In genomic region chr10:94212876-94213595, GRCh38 we compare ENCODE assay signal across 15 cellular contexts.
A peak's percentile ranks its signal among the peaks of the same experiment; 100 is the strongest.
DNase-seq lines count a peak whose midpoint lies in the region; TF ChIP-seq lines count a peak whose summit lies in the region.
"Had no signal": no experiment of that assay in that cellular context is flagged by ENCODE, and none has a peak within 500 bp of the region (broad histone marks: within the 10 kb centered on the region; RNA-seq: fewer than 3 reads in every experiment).

No MANE protein-coding gene starts in this region.

- H3K27ac Mint-ChIP-seq in osteocyte (ENCODE audit: unreplicated experiment): peak overlapping the region; percentile 20
- H3K27ac Mint-ChIP-seq in activated CD4-positive, alpha-beta T cell treated with anti-CD3 and anti-CD28 coated beads, Interleukin-2, amount 10 ng/mL, durations not matched to agents 7 days and 5 days: no peak overlapping the region
- H3K27ac Mint-ChIP-seq: IgD-negative memory B cell, natural killer cell had no signal

- CTCF ChIA-PET in activated CD4-positive, alpha-beta T cell treated with anti-CD3 and anti-CD28 coated beads, Interleukin-2, amount 10 ng/mL, durations not matched to agents 7 days and 5 days (lab: Charles Lee): no interaction called here

- no peak for TF ChIP-seq CTCF in fibroblast of the aortic adventitia (IDR thresholded peaks at IDR 0.05; ENCODE audit: insufficient read depth, low read length)
- no peak for TF ChIP-seq CTCF in osteocyte (IDR thresholded peaks at IDR 0.05)

- H3K4me3 Mint-ChIP-seq in osteocyte (ENCODE audit: unreplicated experiment): no peak overlapping the region
- no peak overlapping the region for H3K4me3 Mint-ChIP-seq in activated CD4-positive, alpha-beta T cell treated with anti-CD3 and anti-CD28 coated beads, Interleukin-2, amount 10 ng/mL, durations not matched to agents 7 days and 5 days
- H3K4me3 Mint-ChIP-seq: IgD-negative memory B cell, natural killer cell had no signal

- POLR2A ChIA-PET in activated CD4-positive, alpha-beta T cell treated with anti-CD3 and anti-CD28 coated beads, Interleukin-2, amount 10 ng/mL, durations not matched to agents 7 days and 5 days (lab: Charles Lee): no interaction called here

- H3K4me1 Mint-ChIP-seq in osteocyte (ENCODE audit: unreplicated experiment): peaks cover 53% of the 10 kb centered on the region
- no peaks in the 10 kb centered on the region for H3K4me1 Mint-ChIP-seq in activated CD4-positive, alpha-beta T cell treated with anti-CD3 and anti-CD28 coated beads, Interleukin-2, amount 10 ng/mL, durations not matched to agents 7 days and 5 days
- H3K4me1 Mint-ChIP-seq: IgD-negative memory B cell, natural killer cell had no signal

- H3K4me3 ChIP-seq in fibroblast of the aortic adventitia (ENCODE audit: low read depth, low read length): no peak overlapping the region
- H3K4me3 ChIP-seq: SJCRH30, suprapubic skin had no signal

- peaks cover 2% of the 10 kb centered on the region for H3K36me3 Mint-ChIP-seq in osteocyte (ENCODE audit: unreplicated experiment)
- no peaks in the 10 kb centered on the region for H3K36me3 Mint-ChIP-seq in activated CD4-positive, alpha-beta T cell treated with anti-CD3 and anti-CD28 coated beads, Interleukin-2, amount 10 ng/mL, durations not matched to agents 7 days and 5 days (ENCODE audit: low read depth)
- H3K36me3 Mint-ChIP-seq: IgD-negative memory B cell, natural killer cell had no signal

- no peaks in the 10 kb centered on the region for H3K27me3 Mint-ChIP-seq in osteocyte (ENCODE audit: unreplicated experiment)
- H3K27me3 Mint-ChIP-seq in activated CD4-positive, alpha-beta T cell treated with anti-CD3 and anti-CD28 coated beads, Interleukin-2, amount 10 ng/mL, durations not matched to agents 7 days and 5 days: peaks cover 2% of the 10 kb centered on the region

- peak; percentile 34 for DNase-seq in A172 (ENCODE audit: low spot score)
- DNase-seq in SW480 (ENCODE audit: low spot score): peak; percentile 39
- peak; percentile 59 for DNase-seq in fibroblast of the aortic adventitia (ENCODE audit: low read depth)
- no peak for DNase-seq in osteocyte (ENCODE audit: extremely low spot score, unreplicated experiment)
- no peak for DNase-seq in occipital lobe (lab: John Stamatoyannopoulos, UW)
- no peak for DNase-seq in Kasumi-1 (lab: John Stamatoyannopoulos, UW)
- no peak for DNase-seq in activated CD4-positive, alpha-beta T cell treated with anti-CD3 and anti-CD28 coated beads, Interleukin-2, amount 10 ng/mL, durations not matched to agents 7 days and 5 days
- DNase-seq in GM19238 (ENCODE audit: insufficient read length, low spot score): no peak
- DNase-seq: ACHN; activated naive CD4-positive, alpha-beta T cell treated with Interleukin-2 at 50 U/mL for 16 hours; cerebellar nuclear complex; natural killer cell had no signal

- no peaks in the 10 kb centered on the region for H3K9me3 Mint-ChIP-seq in osteocyte (ENCODE audit: unreplicated experiment)
- no peaks in the 10 kb centered on the region for H3K9me3 Mint-ChIP-seq in activated CD4-positive, alpha-beta T cell treated with anti-CD3 and anti-CD28 coated beads, Interleukin-2, amount 10 ng/mL, durations not matched to agents 7 days and 5 days
- H3K9me3 Mint-ChIP-seq: IgD-negative memory B cell, natural killer cell had no signal

Comparison
In these comparisons a context has a peak if more than half of its experiments do, and no peak if none do; other contexts are left out.
1. DNase-seq: peak in A172 (single experiment), SW480 (single experiment) and fibroblast of the aortic adventitia (single experiment); none in osteocyte (single experiment), occipital lobe (single experiment), Kasumi-1 (0 of 2), activated CD4-positive, alpha-beta T cell treated with anti-CD3 and anti-CD28 coated beads, Interleukin-2, amount 10 ng/mL, durations not matched to agents 7 days and 5 days (single experiment) and GM19238 (single experiment).